In the genomic region with DNA sequence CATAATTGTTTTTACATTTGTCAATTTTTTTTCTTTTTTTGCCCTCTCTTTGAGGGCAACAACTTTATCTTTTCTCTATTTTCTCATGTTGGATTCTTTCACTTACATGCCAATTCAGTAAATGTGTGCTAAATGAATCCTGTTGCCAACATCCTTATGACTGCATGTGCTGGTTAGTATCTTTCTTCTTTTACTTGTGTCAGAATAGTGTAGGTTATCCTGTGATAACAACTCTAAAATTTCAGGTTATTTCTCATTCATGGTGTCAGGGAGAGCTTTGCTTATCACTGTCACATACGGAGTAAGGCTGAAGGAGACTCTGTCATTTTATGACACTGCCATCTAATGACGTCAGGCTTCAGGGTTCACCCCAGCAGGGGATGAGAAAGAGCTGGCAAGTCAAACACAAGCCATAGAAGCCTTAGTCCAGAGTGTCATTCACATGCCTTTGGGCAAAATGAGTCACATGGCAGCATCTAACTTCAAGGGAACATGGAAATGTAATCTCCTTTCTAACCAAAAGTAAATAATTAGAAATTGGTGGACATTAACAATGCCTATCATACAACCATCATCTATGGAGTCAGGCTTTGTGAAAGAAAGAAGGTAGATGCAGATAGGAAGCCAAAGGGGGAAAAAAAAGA, we compare ENCODE assay signal across 1 cellular context.
TF ChIP-seq lines count a peak whose summit lies in the region.

No MANE protein-coding gene starts in this region.

TF ChIP-seq in SK-N-SH treated with all-trans-retinoic acid at 6 μM for 48 hours, 23 proteins besides CTCF, POLR2A, EP300 and RAD21 (continued from another document):
- TF ChIP-seq TOX (CRISPR knock-in tag; IDR thresholded peaks at IDR 0.05; ENCODE audit: borderline replicate concordance) (no peak), ESRRG (CRISPR knock-in tag; IDR thresholded peaks at IDR 0.05) (no peak), ZNF565 (CRISPR knock-in tag; conservative IDR thresholded peaks at IDR 0.05; ENCODE audit: low read depth) (no peak), TCF4 (CRISPR knock-in tag; IDR thresholded peaks at IDR 0.05; ENCODE audit: borderline replicate concordance) (no peak), CSDC2 (CRISPR knock-in tag; IDR thresholded peaks at IDR 0.05) (no peak), TSHZ2 (CRISPR knock-in tag; IDR thresholded peaks at IDR 0.05) (no peak), ZNF8 (CRISPR knock-in tag; IDR thresholded peaks at IDR 0.05) (no peak), ZNF70 (CRISPR knock-in tag; IDR thresholded peaks at IDR 0.05) (no peak)
- TF ChIP-seq, protein P1, sequence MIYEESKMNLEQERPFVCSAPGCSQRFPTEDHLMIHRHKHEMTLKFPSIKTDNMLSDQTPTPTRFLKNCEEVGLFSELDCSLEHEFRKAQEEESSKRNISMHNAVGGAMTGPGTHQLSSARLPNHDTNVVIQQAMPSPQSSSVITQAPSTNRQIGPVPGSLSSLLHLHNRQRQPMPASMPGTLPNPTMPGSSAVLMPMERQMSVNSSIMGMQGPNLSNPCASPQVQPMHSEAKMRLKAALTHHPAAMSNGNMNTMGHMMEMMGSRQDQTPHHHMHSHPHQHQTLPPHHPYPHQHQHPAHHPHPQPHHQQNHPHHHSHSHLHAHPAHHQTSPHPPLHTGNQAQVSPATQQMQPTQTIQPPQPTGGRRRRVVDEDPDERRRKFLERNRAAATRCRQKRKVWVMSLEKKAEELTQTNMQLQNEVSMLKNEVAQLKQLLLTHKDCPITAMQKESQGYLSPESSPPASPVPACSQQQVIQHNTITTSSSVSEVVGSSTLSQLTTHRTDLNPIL (CRISPR knock-in tag; IDR thresholded peaks at IDR 0.05; ENCODE audit: low read depth): no peak
- TF ChIP-seq, protein P2, sequence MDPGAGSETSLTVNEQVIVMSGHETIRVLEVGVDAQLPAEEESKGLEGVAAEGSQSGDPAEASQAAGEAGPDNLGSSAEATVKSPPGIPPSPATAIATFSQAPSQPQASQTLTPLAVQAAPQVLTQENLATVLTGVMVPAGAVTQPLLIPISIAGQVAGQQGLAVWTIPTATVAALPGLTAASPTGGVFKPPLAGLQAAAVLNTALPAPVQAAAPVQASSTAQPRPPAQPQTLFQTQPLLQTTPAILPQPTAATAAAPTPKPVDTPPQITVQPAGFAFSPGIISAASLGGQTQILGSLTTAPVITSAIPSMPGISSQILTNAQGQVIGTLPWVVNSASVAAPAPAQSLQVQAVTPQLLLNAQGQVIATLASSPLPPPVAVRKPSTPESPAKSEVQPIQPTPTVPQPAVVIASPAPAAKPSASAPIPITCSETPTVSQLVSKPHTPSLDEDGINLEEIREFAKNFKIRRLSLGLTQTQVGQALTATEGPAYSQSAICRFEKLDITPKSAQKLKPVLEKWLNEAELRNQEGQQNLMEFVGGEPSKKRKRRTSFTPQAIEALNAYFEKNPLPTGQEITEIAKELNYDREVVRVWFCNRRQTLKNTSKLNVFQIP (CRISPR knock-in tag; IDR thresholded peaks at IDR 0.05; ENCODE audit: borderline replicate concordance, low read depth): no peak
